8 cellular contexts compared by ENCODE assay signal in genomic region chr19:49665301-49666119, GRCh38. TPM values are rescaled to one million over a fixed set of nuclear protein-coding genes. Genes with fewer than 3 reads are reported as not detected.
DNase-seq lines count a peak whose midpoint lies in the region; ATAC-seq and TF ChIP-seq lines count a peak whose summit lies in the region.

A gene with protein sequence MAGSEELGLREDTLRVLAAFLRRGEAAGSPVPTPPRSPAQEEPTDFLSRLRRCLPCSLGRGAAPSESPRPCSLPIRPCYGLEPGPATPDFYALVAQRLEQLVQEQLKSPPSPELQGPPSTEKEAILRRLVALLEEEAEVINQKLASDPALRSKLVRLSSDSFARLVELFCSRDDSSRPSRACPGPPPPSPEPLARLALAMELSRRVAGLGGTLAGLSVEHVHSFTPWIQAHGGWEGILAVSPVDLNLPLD (plus strand): TSS chr19:49665933. CDS start chr19:49666693, 760 bp downstream.
Gene IRF3 (minus strand): TSS chr19:49665857. CDS start chr19:49664838, 1,019 bp downstream.

- no peaks in the 10 kb centered on the region for H3K36me3 ChIP-seq in smooth muscle cell (ENCODE audit: low read depth)

- H3K79me2 ChIP-seq in smooth muscle cell (ENCODE audit: low read depth), result peaks cover 14% of the 10 kb centered on the region

- H3K4me3 Mint-ChIP-seq in activated B cell treated with CpG ODN at 0.5 μM for 24 hours, result peak within 1 kb of the TSS; percentile 98
- peak within 1 kb of the TSS; percentile 96 to 99 (median 97) for H3K4me3 Mint-ChIP-seq in immature natural killer cell

- no peaks in the 10 kb centered on the region for H3F3A ChIP-seq in smooth muscle cell (ENCODE audit: low read depth)

- TF ChIP-seq CTCF in AG04450 (IDR thresholded peaks at IDR 0.05; ENCODE audit: low read depth, low read length) (no peak), activated B cell treated with CpG ODN at 0.5 μM for 24 hours (IDR thresholded peaks at IDR 0.05) (no peak), cardiac fibroblast (IDR thresholded peaks at IDR 0.05; ENCODE audit: low read depth, low read length) (no peak), smooth muscle cell (IDR thresholded peaks at IDR 0.05; ENCODE audit: borderline replicate concordance, insufficient read depth, poor library complexity, severe bottlenecking) (no peak)

- H3K4me3 ChIP-seq in AG04450 (ENCODE audit: low read depth, low read length) (peak within 1 kb of the TSS; percentile 93), cardiac fibroblast (replicated peaks in 1 of 2; ENCODE audit: low read depth in 2 of 2, low read length in 2 of 2) (peak within 1 kb of the TSS; percentile 72 to 88), smooth muscle cell (peak within 1 kb of the TSS; percentile 80)

- ATAC-seq in GM18907 (IDR thresholded peaks at IDR 0.05; ENCODE audit: unreplicated experiment) (peak; percentile 85), HG03139 (IDR thresholded peaks at IDR 0.05; ENCODE audit: unreplicated experiment) (peak; percentile 67), activated B cell treated with CpG ODN at 0.5 μM for 24 hours (ENCODE audit: low read depth) (peak; percentile 86)

- intact Hi-C loops in activated B cell treated with CpG ODN at 0.5 μM for 24 hours (cut with micrococcal nuclease), result loop anchor here (1.0 to 2.0 kb wide), 4 partner anchors 12 to 212 kb away; partner anchors contain the start of genes ALDH16A1, PRMT1, PRR12 and SCAF1

- no peaks in the 10 kb centered on the region for H3K27me3 ChIP-seq in AG04450 (ENCODE audit: control insufficient read depth, insufficient read depth, low read length)
- H3K27me3 ChIP-seq in smooth muscle cell (ENCODE audit: low read depth), result no peaks in the 10 kb centered on the region

- peak within 1 kb of the TSS; percentile 88 for H3K4me2 ChIP-seq in smooth muscle cell

- no peaks in the 10 kb centered on the region; the same call in 1 of the 2 replicates for H3K9me3 ChIP-seq in AG04450 (ENCODE audit: control insufficient read depth, insufficient read depth, low read length)
- H3K9me3 ChIP-seq in smooth muscle cell (replicated peaks; ENCODE audit: low read depth), result no peaks in the 10 kb centered on the region

- peaks cover 46% of the 10 kb centered on the region for H3K36me3 Mint-ChIP-seq in activated B cell treated with CpG ODN at 0.5 μM for 24 hours (ENCODE audit: low read depth)
- peaks cover 0 to 5% (median 3%) of the 10 kb centered on the region in 3 donors for H3K36me3 Mint-ChIP-seq in immature natural killer cell

- H3K27ac Mint-ChIP-seq in activated B cell treated with CpG ODN at 0.5 μM for 24 hours (peak within 1 kb of the TSS; percentile 95), immature natural killer cell (peak within 1 kb of the TSS; percentile 93 to 99 (median 96))

- H3K4me1 ChIP-seq in smooth muscle cell (ENCODE audit: low read depth), result peaks cover 6% of the 10 kb centered on the region

- H3K9ac ChIP-seq in smooth muscle cell (ENCODE audit: low read depth), result peak within 1 kb of the TSS; percentile 84

- DNase-seq in AG04450 (ENCODE audit: low read depth, low spot score) (peak; percentile 91), NCI-H345 treated with DMSO at 0.1 percent for 48 hours (lab: John Stamatoyannopoulos, UW; ENCODE audit: unreplicated experiment) (peak; percentile 77), activated B cell treated with CpG ODN at 0.5 μM for 24 hours (peak; percentile 99), cardiac fibroblast (ENCODE audit: low read depth in 2 of 2) (peak; percentile 97), immature natural killer cell (peak; percentile 98), smooth muscle cell (lab: John Stamatoyannopoulos, UW; ENCODE audit: unreplicated experiment) (peak; percentile 93)

- peaks cover 40% of the 10 kb centered on the region for H3K4me1 Mint-ChIP-seq in activated B cell treated with CpG ODN at 0.5 μM for 24 hours
- H3K4me1 Mint-ChIP-seq in immature natural killer cell, result peaks cover 44 to 46% of the 10 kb centered on the region in 2 donors

- CTCF ChIA-PET in AG04450 (lab: Charles Lee) (no interaction called here), activated B cell treated with CpG ODN at 0.5 μM for 24 hours (lab: Charles Lee) (interaction anchor here (1.5 to 2.5 kb wide), 4 partner anchors 11 to 20 kb away, joined by 4 to 8 read pairs (median 6); no protein-coding TSS in a partner anchor)

- H3K27me3 Mint-ChIP-seq in activated B cell treated with CpG ODN at 0.5 μM for 24 hours (no peaks in the 10 kb centered on the region), immature natural killer cell (ENCODE audit: low read depth in 3 of 3) (peaks cover 7 to 12% (median 11%) of the 10 kb centered on the region in 3 donors)

- POLR2A ChIA-PET in AG04450 (lab: Yijun Ruan, JAX), result interaction anchor here (0.8 to 1.1 kb wide), 4 partner anchors 11 to 75 kb away, joined by 3 to 6 read pairs (median 4); partner anchors contain the start of gene RRAS
- POLR2A ChIA-PET in activated B cell treated with CpG ODN at 0.5 μM for 24 hours (lab: Charles Lee), result interaction anchor here (0.5 to 7.4 kb wide), 10 partner anchors 10 to 1865 kb away, joined by 3 to 88 read pairs (median 5); partner anchors contain the start of genes PRMT1, PRR12, RPS11 and RRAS

- WGBS in smooth muscle cell (ENCODE audit: low lambda C conversion rate), result under 1% methylated on average over 51 of the region's 52 CpGs

- peaks cover 18% of the 10 kb centered on the region for H4K20me1 ChIP-seq in smooth muscle cell (ENCODE audit: low read depth)

- peak within 1 kb of the TSS; percentile 75 for H3K27ac ChIP-seq in AG04450 (ENCODE audit: low read depth, low read length)
- peak within 1 kb of the TSS; percentile 67 for H3K27ac ChIP-seq in smooth muscle cell (ENCODE audit: low read depth)

- H3K9me3 Mint-ChIP-seq in activated B cell treated with CpG ODN at 0.5 μM for 24 hours, result no peaks in the 10 kb centered on the region
- H3K9me3 Mint-ChIP-seq in immature natural killer cell, result no peaks in the 10 kb centered on the region

- H2AFZ ChIP-seq in smooth muscle cell (ENCODE audit: low read depth), result no peak within 1 kb of the TSS

RNA-seq across cellular contexts. Expression of the first gene that starts in this region (rescaled TPM):
- polyA plus RNA-seq in AG04450 (2011; rRNA removed) (8.8 and 10.9 TPM in 2 replicates), immature natural killer cell (10 to 100 TPM; 12.0 to 21.1 (median 20.4) TPM), smooth muscle cell (34.0 and 44.1 TPM in 2 replicates)
- 4.4 and 5.9 TPM in 2 replicates for polyA minus RNA-seq in AG04450 (2011; rRNA and poly(A)+ RNA removed)
- total RNA-seq in activated B cell treated with CpG ODN at 0.5 μM for 24 hours (30.7 and 39.1 TPM in 2 replicates), smooth muscle cell (3.2 and 10.8 TPM in 2 replicates)

RNA-seq across cellular contexts. Expression of gene IRF3, which starts in this region (rescaled TPM):
- polyA plus RNA-seq in AG04450 (2011; rRNA removed) (33.5 and 54.9 TPM in 2 replicates), immature natural killer cell (10 to 100 TPM; 63.8 to 82.0 (median 78.9) TPM), smooth muscle cell (45.9 and 64.1 TPM in 2 replicates)
- polyA minus RNA-seq in AG04450 (2011; rRNA and poly(A)+ RNA removed), result 26.1 and 35.0 TPM in 2 replicates
- total RNA-seq in activated B cell treated with CpG ODN at 0.5 μM for 24 hours (145 and 171 TPM in 2 replicates), smooth muscle cell (35.1 and 38.2 TPM in 2 replicates)

Comparison
In these comparisons a context has a peak if more than half of its experiments do, and no peak if none do; other contexts are left out.
1. Peak in every context shown above with its lines: DNase-seq, ATAC-seq, H3K4me3 ChIP-seq and H3K27ac ChIP-seq.